17 cellular contexts compared by ENCODE assay signal in the genomic region with DNA sequence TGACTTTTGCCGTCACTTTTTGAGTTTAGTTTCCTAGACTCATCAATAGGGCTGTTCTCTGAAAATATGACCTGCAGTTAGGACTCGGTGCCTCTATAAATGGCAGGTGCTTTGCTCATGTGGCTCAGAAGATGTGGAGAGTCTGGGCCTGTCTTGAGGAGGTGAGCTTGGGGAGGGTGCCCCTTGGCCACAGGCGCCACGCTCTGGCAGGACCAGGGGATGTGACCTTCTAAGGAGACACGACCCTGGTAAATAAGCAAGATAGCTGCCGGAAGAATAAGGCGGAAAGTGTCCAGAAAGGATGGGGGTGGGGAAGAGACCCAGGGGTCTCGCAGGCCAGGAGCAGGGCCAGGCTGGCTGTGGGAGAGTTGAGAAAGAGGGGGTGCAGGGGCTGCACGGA. TPM values are rescaled to one million over a fixed set of nuclear protein-coding genes. Genes with fewer than 3 reads are reported as not detected.
DNase-seq lines count a peak whose midpoint lies in the region; ATAC-seq, FAIRE-seq and TF ChIP-seq lines count a peak whose summit lies in the region.
"Had no signal": no experiment of that assay in that cellular context is flagged by ENCODE, and none has a peak within 500 bp of the region (broad histone marks: within the 10 kb centered on the region; RNA-seq: fewer than 3 reads in every experiment).

No MANE protein-coding gene starts in this region.

- no peak overlapping the region for H4K5ac ChIP-seq in IMR-90 (ENCODE audit: low read depth, low read length)

- no peak overlapping the region for H3K23ac ChIP-seq in IMR-90 (ENCODE audit: low read depth, low read length)
- no peak overlapping the region for H3K23ac ChIP-seq in mesenchymal stem cell (ENCODE audit: low read length in 2 of 2)
- no peak overlapping the region for H3K23ac ChIP-seq in neuronal stem cell (ENCODE audit: low read depth, low read length, poor library complexity)

- H3K9me1 ChIP-seq in IMR-90 (ENCODE audit: insufficient read depth, low read length) = peaks cover 3% of the 10 kb centered on the region; the same call in 1 of the 2 replicates

- H3K36me3 Mint-ChIP-seq in activated CD8-positive, alpha-beta memory T cell treated with anti-CD3 and anti-CD28 coated beads, Interleukin-2, amount 10 ng/mL, durations not matched to agents 7 days and 5 days = no peaks in the 10 kb centered on the region

- H4K20me1 ChIP-seq in IMR-90 (ENCODE audit: insufficient read depth, low read length) = no peaks in the 10 kb centered on the region

- H3K18ac ChIP-seq in IMR-90 (ENCODE audit: low read depth, low read length) (no peak overlapping the region), mesenchymal stem cell (ENCODE audit: low read depth in 1 of 2, low read length in 2 of 2) (no peak overlapping the region), neuronal stem cell (ENCODE audit: low read length) (peak overlapping the region; percentile 76)

- H4K91ac ChIP-seq in IMR-90 (ENCODE audit: insufficient read depth, low read depth, low read length) = no peak overlapping the region
- peak overlapping the region; percentile 7 for H4K91ac ChIP-seq in mesenchymal stem cell (ENCODE audit: low read length)
- H4K91ac ChIP-seq in neuronal stem cell (ENCODE audit: low read depth, low read length, poor library complexity) = no peak overlapping the region

- H2BK15ac ChIP-seq in IMR-90 (ENCODE audit: low read depth, low read length) (no peak overlapping the region), mesenchymal stem cell (ENCODE audit: low read depth, poor library complexity, severe bottlenecking) (no peak overlapping the region), neuronal stem cell (ENCODE audit: low read length) (no peak overlapping the region)

- H2BK20ac ChIP-seq in IMR-90 (ENCODE audit: low read depth, low read length) = no peak overlapping the region

- no peak overlapping the region for H3K27ac Mint-ChIP-seq in activated CD8-positive, alpha-beta memory T cell treated with anti-CD3 and anti-CD28 coated beads, Interleukin-2, amount 10 ng/mL, durations not matched to agents 7 days and 5 days
- H3K27ac Mint-ChIP-seq: CD8-positive, alpha-beta T cell had no signal

- no peak for TF ChIP-seq RAD21 in IMR-90 (IDR thresholded peaks at IDR 0.05; ENCODE audit: low read length)

- H3K79me1 ChIP-seq in IMR-90 (ENCODE audit: low read depth in 1 of 2, low read length in 2 of 2) (peaks cover 0 to 4% of the 10 kb centered on the region in 2 experiments; a peak in 2 of 4 replicates), mesenchymal stem cell (replicated peaks; ENCODE audit: low read length, poor library complexity, severe bottlenecking) (no peaks in the 10 kb centered on the region), neuronal stem cell (ENCODE audit: low read depth, low read length) (no peaks in the 10 kb centered on the region)

- H3K9me3 Mint-ChIP-seq in activated CD8-positive, alpha-beta memory T cell treated with anti-CD3 and anti-CD28 coated beads, Interleukin-2, amount 10 ng/mL, durations not matched to agents 7 days and 5 days (ENCODE audit: low read depth) = no peaks in the 10 kb centered on the region
- H3K9me3 Mint-ChIP-seq: CD8-positive, alpha-beta T cell had no signal

- TF ChIP-seq POLR2A in IMR-90 (IDR thresholded peaks at IDR 0.05; ENCODE audit: low read depth, low read length) = no peak
- no peak for TF ChIP-seq POLR2A in GM12892 (IDR thresholded peaks at IDR 0.05; ENCODE audit: low read depth, low read length)

- H3K27ac ChIP-seq in IMR-90 (ENCODE audit: insufficient read depth, low read length) (no peak overlapping the region), mesenchymal stem cell (ENCODE audit: low read length, poor library complexity, severe bottlenecking) (no peak overlapping the region), neuronal stem cell (replicated peaks; ENCODE audit: low read length) (no peak overlapping the region)
- H3K27ac ChIP-seq: 22Rv1, HL-60 had no signal

- no peak for FAIRE-seq in GM12892 (lab: Jason Lieb, UNC)

- TF ChIP-seq CTCF in IMR-90 (conservative IDR thresholded peaks at IDR 0.05; ENCODE audit: low read depth, low read length) (no peak), omental fat pad (IDR thresholded peaks at IDR 0.05) (no peak)

- DNase-seq in activated CD8-positive, alpha-beta memory T cell treated with anti-CD3 and anti-CD28 coated beads, Interleukin-2, amount 50 U/mL, for 48 hours = peak; percentile 42
- DNase-seq in activated CD8-positive, alpha-beta memory T cell treated with anti-CD3 and anti-CD28 coated beads, Interleukin-2, amount 10 ng/mL, durations not matched to agents 7 days and 5 days = no peak
- no peak for DNase-seq in IMR-90
- DNase-seq in mesenchymal stem cell = no peak
- no peak for DNase-seq in neuronal stem cell (ENCODE audit: low spot score)
- no peak for DNase-seq in A172 (ENCODE audit: low spot score)
- no peak for DNase-seq in omental fat pad (ENCODE audit: low spot score)
- DNase-seq in GM12892 (ENCODE audit: insufficient read length) = no peak
- DNase-seq: AML-193; C1 segment of cervical spinal cord; Caco-2; CD8-positive, alpha-beta T cell; DND-41; GF-D8 had no signal

- peak overlapping the region; percentile 55 for H2AK9ac ChIP-seq in IMR-90 (replicated peaks; ENCODE audit: low read depth, low read length, poor library complexity)

- H3K4me3 ChIP-seq in IMR-90 (ENCODE audit: insufficient read depth, low read depth, low read length) = no peak overlapping the region
- no peak overlapping the region for H3K4me3 ChIP-seq in mesenchymal stem cell (ENCODE audit: insufficient read depth in 1 of 2, low read depth in 1 of 2, low read length in 2 of 2)
- no peak overlapping the region for H3K4me3 ChIP-seq in neuronal stem cell (ENCODE audit: low read length in 2 of 2)

- dilution Hi-C loops in IMR-90 (cut with HindIII; ENCODE audit: low sequenced_read_pairs, unreplicated experiment) = no loop called here

- in situ Hi-C loops in IMR-90 (cut with MboI; ENCODE audit: low sequenced_read_pairs) = no loop called here

- peaks cover 9% of the 10 kb centered on the region for H3K4me1 Mint-ChIP-seq in activated CD8-positive, alpha-beta memory T cell treated with anti-CD3 and anti-CD28 coated beads, Interleukin-2, amount 10 ng/mL, durations not matched to agents 7 days and 5 days

- peak overlapping the region; percentile 21 for H2AFZ ChIP-seq in IMR-90 (replicated peaks; ENCODE audit: low read length, poor library complexity)
- H2AFZ ChIP-seq in mesenchymal stem cell (ENCODE audit: low read depth, low read length) = no peak overlapping the region
- peak overlapping the region; percentile 38 for H2AFZ ChIP-seq in neuronal stem cell (ENCODE audit: low read length)

- H3K4me1 ChIP-seq in IMR-90 (ENCODE audit: control insufficient read depth, insufficient read depth, low read length) (peaks cover 3% of the 10 kb centered on the region), mesenchymal stem cell (ENCODE audit: control insufficient read depth, insufficient read depth, low read depth, low read length) (peaks cover 12% of the 10 kb centered on the region), neuronal stem cell (ENCODE audit: control insufficient read depth in 2 of 2, insufficient read depth in 1 of 2, low read depth in 1 of 2, low read length in 2 of 2) (peaks cover 0 to 11% of the 10 kb centered on the region in 2 donors)
- H3K4me1 ChIP-seq: Caco-2 had no signal

- H3K56ac ChIP-seq in IMR-90 (ENCODE audit: extremely low read depth, insufficient read depth, low read length) = no peak overlapping the region

- H3K36me3 ChIP-seq in IMR-90 (ENCODE audit: control insufficient read depth, insufficient read depth, low read length) (no peaks in the 10 kb centered on the region), mesenchymal stem cell (ENCODE audit: control insufficient read depth in 1 of 2, insufficient read depth in 2 of 2, low read depth in 1 of 2, low read length in 2 of 2) (no peaks in the 10 kb centered on the region), neuronal stem cell (replicated peaks in 1 of 2; ENCODE audit: control insufficient read depth in 2 of 2, insufficient read depth in 2 of 2, low read length in 2 of 2) (no peaks in the 10 kb centered on the region)

- H2BK12ac ChIP-seq in mesenchymal stem cell (ENCODE audit: low read length in 2 of 2) (no peak overlapping the region), neuronal stem cell (ENCODE audit: low read length) (no peak overlapping the region)

- H3K27me3 Mint-ChIP-seq in activated CD8-positive, alpha-beta memory T cell treated with anti-CD3 and anti-CD28 coated beads, Interleukin-2, amount 10 ng/mL, durations not matched to agents 7 days and 5 days = peaks cover 49% of the 10 kb centered on the region

- no peak overlapping the region for H2AK5ac ChIP-seq in IMR-90 (ENCODE audit: low read depth, low read length)
- H2AK5ac ChIP-seq in mesenchymal stem cell (ENCODE audit: low read length, severe bottlenecking) = no peak overlapping the region
- no peak overlapping the region for H2AK5ac ChIP-seq in neuronal stem cell (ENCODE audit: low read depth, low read length)

- H3K9me3 ChIP-seq in IMR-90 (ENCODE audit: control insufficient read depth, insufficient read depth, low read length) (no peaks in the 10 kb centered on the region), mesenchymal stem cell (ENCODE audit: control insufficient read depth, low read length) (no peaks in the 10 kb centered on the region), neuronal stem cell (replicated peaks in 1 of 2; ENCODE audit: control insufficient read depth in 2 of 2, insufficient read depth in 1 of 2, low read depth in 1 of 2, low read length in 2 of 2) (no peaks in the 10 kb centered on the region)
- H3K9me3 ChIP-seq: Caco-2 had no signal

- no peak overlapping the region for H3K9ac ChIP-seq in IMR-90 (ENCODE audit: low read depth, low read length)
- H3K9ac ChIP-seq in mesenchymal stem cell (ENCODE audit: low read length) = no peak overlapping the region
- H3K9ac ChIP-seq in neuronal stem cell (ENCODE audit: low read depth, low read length, poor library complexity) = no peak overlapping the region

- H3K4ac ChIP-seq in IMR-90 (ENCODE audit: low read depth, low read length) = no peak overlapping the region
- peak overlapping the region in 1 of 2 experiments; percentile 35 for H3K4ac ChIP-seq in mesenchymal stem cell (ENCODE audit: low read depth in 1 of 2, low read length in 2 of 2)
- H3K4ac ChIP-seq in neuronal stem cell (ENCODE audit: low read length) = no peak overlapping the region

- CTCF ChIA-PET in activated CD8-positive, alpha-beta memory T cell treated with anti-CD3 and anti-CD28 coated beads, Interleukin-2, amount 10 ng/mL, durations not matched to agents 7 days and 5 days (lab: Charles Lee) = interaction anchor here (1.3 to 2.3 kb wide), 3 partner anchors 38 to 242 kb away, joined by 4 to 6 read pairs (median 5); no protein-coding TSS in a partner anchor
- CTCF ChIA-PET in IMR-90 (lab: Yijun Ruan, JAX) = no interaction called here

- H2BK120ac ChIP-seq in IMR-90 (ENCODE audit: low read depth, low read length) (no peak overlapping the region), mesenchymal stem cell (ENCODE audit: low read depth, low read length) (no peak overlapping the region), neuronal stem cell (ENCODE audit: low read depth, low read length) (no peak overlapping the region)

- H3K4me3 Mint-ChIP-seq in activated CD8-positive, alpha-beta memory T cell treated with anti-CD3 and anti-CD28 coated beads, Interleukin-2, amount 10 ng/mL, durations not matched to agents 7 days and 5 days = no peak overlapping the region
- H3K4me3 Mint-ChIP-seq: CD8-positive, alpha-beta T cell had no signal

- H3K27me3 ChIP-seq in IMR-90 (ENCODE audit: control insufficient read depth, insufficient read depth, low read length) = no peaks in the 10 kb centered on the region
- H3K27me3 ChIP-seq in mesenchymal stem cell (ENCODE audit: control insufficient read depth in 1 of 2, insufficient read depth in 1 of 2, low read length in 2 of 2) = peaks cover 0 to 6% of the 10 kb centered on the region in 2 experiments
- H3K27me3 ChIP-seq in neuronal stem cell (ENCODE audit: control insufficient read depth in 3 of 3, insufficient read depth in 3 of 3, low read depth in 1 of 3, low read length in 3 of 3) = peaks cover 0 to 22% (median 10%) of the 10 kb centered on the region in 3 experiments

- BruUV-seq in IMR-90 (replicated peaks; lab: Mats Ljungman, UMichigan) = no TSS peak

- H4K8ac ChIP-seq in IMR-90 (ENCODE audit: low read depth in 2 of 2, low read length in 2 of 2) = no peak overlapping the region
- H4K8ac ChIP-seq in mesenchymal stem cell (ENCODE audit: low read length) = no peak overlapping the region
- H4K8ac ChIP-seq in neuronal stem cell (ENCODE audit: low read depth, low read length) = no peak overlapping the region

- intact Hi-C loops in IMR-90 (cut with micrococcal nuclease) = loop anchor here (10.0 kb wide), 1 partner anchor 322 kb away; no protein-coding TSS in a partner anchor

- H3K4me2 ChIP-seq in IMR-90 (ENCODE audit: low read depth, low read length) = no peak overlapping the region
- no peak overlapping the region for H3K4me2 ChIP-seq in mesenchymal stem cell (ENCODE audit: low read length, poor library complexity, severe bottlenecking)
- H3K4me2 ChIP-seq in neuronal stem cell (ENCODE audit: insufficient read depth, low read length, poor library complexity, severe bottlenecking) = no peak overlapping the region

- 100% methylated on average over 1 of the region's 9 CpGs; no CpG with 5 or more reads in 1 of the 2 experiments for WGBS in IMR-90 (ENCODE audit: extremely low coverage in 2 of 2, insufficient read length in 1 of 2), 2 experiments
- 89% methylated on average over 8 of the region's 9 CpGs for WGBS in mesenchymal stem cell
- no CpG with 5 or more reads among the region's 9 CpGs for WGBS in neuronal stem cell (ENCODE audit: extremely low coverage in 2 of 2, insufficient read length in 2 of 2, insufficient replicate concordance in 1 of 2), 2 donors

- H2BK5ac ChIP-seq in IMR-90 (ENCODE audit: low read depth, low read length, poor library complexity, severe bottlenecking) (no peak overlapping the region), mesenchymal stem cell (ENCODE audit: low read depth, low read length, poor library complexity, severe bottlenecking) (no peak overlapping the region), neuronal stem cell (ENCODE audit: low read length) (no peak overlapping the region)

- no peak for ATAC-seq in activated CD8-positive, alpha-beta memory T cell treated with anti-CD3 and anti-CD28 coated beads, Interleukin-2, amount 10 ng/mL, durations not matched to agents 7 days and 5 days
- no peak for ATAC-seq in IMR-90 (ENCODE audit: low read depth)
- no peak for ATAC-seq in omental fat pad (ENCODE audit: low FRiP score)
- ATAC-seq: CD8-positive, alpha-beta T cell; HCT116 had no signal

- H3K14ac ChIP-seq in IMR-90 (replicated peaks; ENCODE audit: low read depth, low read length) (no peak overlapping the region), mesenchymal stem cell (ENCODE audit: low read length in 2 of 2) (no peak overlapping the region), neuronal stem cell (ENCODE audit: low read length) (no peak overlapping the region)

- POLR2A ChIA-PET in IMR-90 (lab: Charles Lee; ENCODE audit: unreplicated experiment) = no interaction called here

RNA-seq across cellular contexts. Expression of gene TMEM242, which starts 46.6 kb away (rescaled TPM):
- 10 to 100 TPM; 10.3 to 14.1 TPM for total RNA-seq in activated CD8-positive, alpha-beta memory T cell treated with anti-CD3 and anti-CD28 coated beads, Interleukin-2, amount 10 ng/mL, durations not matched to agents 7 days and 5 days
- 2.3 and 4.2 TPM in 2 replicates for total RNA-seq in IMR-90 (2012; rRNA removed)
- 4.3 and 4.6 TPM in 2 replicates for polyA plus RNA-seq in IMR-90 (2012; rRNA removed)
- 1.9 and 2.1 TPM in 2 replicates for polyA plus RNA-seq in IMR-90 (2012; cell fraction: cytosol; rRNA removed)
- polyA plus RNA-seq in IMR-90 (2012; cell fraction: nucleus; rRNA removed; ENCODE audit: low replicate concordance) = 0.70 and 2.6 TPM in 2 replicates
- polyA plus RNA-seq in mesenchymal stem cell (2013, experiment 1 of 2) = 6.1 TPM
- polyA plus RNA-seq in mesenchymal stem cell (2013, experiment 2 of 2) = 6.6 TPM
- 6.3 TPM for polyA plus RNA-seq in neuronal stem cell (2013, experiment 1 of 2)
- polyA plus RNA-seq in neuronal stem cell (2013, experiment 2 of 2) = 6.7 TPM
- total RNA-seq in A172 (2014; rRNA removed; shearing (Covaris generic)) = 2.8 and 5.4 TPM in 2 replicates
- 10 to 100 TPM in 1 of 4 donors, 1 to 10 TPM in 3; 3.5 to 13.6 (median 5.2) TPM for total RNA-seq in omental fat pad
- 2.9 TPM for polyA plus RNA-seq in GM12892 (2012; ENCODE audit: missing spikeins)
